ENCODE assay signal across 8 cellular contexts in the genomic region with DNA sequence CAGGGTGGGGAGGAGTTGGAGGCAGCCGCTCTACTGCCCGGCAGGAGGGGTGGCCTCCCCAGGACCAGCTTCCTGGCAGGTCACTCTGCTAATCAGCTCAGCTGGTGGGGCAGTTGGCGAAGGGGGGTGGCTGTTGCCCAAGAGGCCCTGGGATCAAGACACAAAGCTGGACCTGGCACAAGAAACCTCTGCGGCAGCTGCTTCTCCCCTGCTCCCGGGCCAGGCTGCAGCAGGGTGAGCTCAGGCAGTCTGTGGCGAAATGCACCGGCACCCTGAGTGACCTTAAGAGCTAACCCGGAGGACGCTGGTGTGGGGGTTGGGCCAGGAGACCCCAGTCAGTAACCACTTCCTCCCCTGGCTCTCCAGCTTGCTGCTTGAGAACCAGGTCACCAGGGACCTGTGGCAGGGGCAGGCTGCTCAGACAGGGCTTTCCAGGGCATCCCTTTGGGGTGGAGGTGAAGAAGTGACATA. TPM values are rescaled to one million over a fixed set of nuclear protein-coding genes. Genes with fewer than 3 reads are reported as not detected.
A peak's percentile ranks its signal among the peaks of the same experiment; 100 is the strongest.
DNase-seq lines count a peak whose midpoint lies in the region; ATAC-seq, FAIRE-seq and TF ChIP-seq lines count a peak whose summit lies in the region.

No MANE protein-coding gene starts in this region.

- 32 to 46% (median 43%) methylated on average over 9 of the region's 9 CpGs for WGBS in small intestine, 3 donors

- H3K36me3 Mint-ChIP-seq in activated B cell treated with CpG ODN at 0.5 μM for 24 hours (ENCODE audit: low read depth), result no peaks in the 10 kb centered on the region

- no peak for DNase-seq in activated B cell treated with CpG ODN at 0.5 μM for 24 hours
- DNase-seq in cardiac septum (ENCODE audit: low spot score), result peak; percentile 81
- peak; percentile 47 for DNase-seq in small intestine
- no peak for DNase-seq in NCI-H1436 treated with DMSO at 0.1 percent for 48 hours (lab: John Stamatoyannopoulos, UW)
- no peak for DNase-seq in PC-3

- H3K9me3 Mint-ChIP-seq in activated B cell treated with CpG ODN at 0.5 μM for 24 hours, result no peaks in the 10 kb centered on the region

- no TSS peak for BruUV-seq in PC-3 (replicated peaks; lab: Mats Ljungman, UMichigan)

- H3K9me3 ChIP-seq in small intestine (ENCODE audit: control insufficient read depth, low read depth) (no peaks in the 10 kb centered on the region), PC-3 (ENCODE audit: low read length) (no peaks in the 10 kb centered on the region)

- H2AFZ ChIP-seq in PC-3 (ENCODE audit: low read length), result no peak overlapping the region

- H3K27ac ChIP-seq in small intestine (ENCODE audit: low read depth in 1 of 2, low read length in 1 of 2), result peak overlapping the region; percentile 75 to 87
- no peak overlapping the region for H3K27ac ChIP-seq in PC-3 (ENCODE audit: low read length)

- no peak for FAIRE-seq in small intestine (lab: Jason Lieb, UNC)

- ATAC-seq in HG03571 (IDR thresholded peaks at IDR 0.05; ENCODE audit: unreplicated experiment) (peak; percentile 45), activated B cell treated with CpG ODN at 0.5 μM for 24 hours (ENCODE audit: low read depth) (peak; percentile 13), HG02798 (IDR thresholded peaks at IDR 0.05; ENCODE audit: poor library complexity, unreplicated experiment) (no peak), GM18873 (IDR thresholded peaks at IDR 0.05; ENCODE audit: low FRiP score, unreplicated experiment) (no peak), PC-3 (no peak)

- H3K4me1 ChIP-seq in small intestine (ENCODE audit: control insufficient read depth in 2 of 2, insufficient read depth in 1 of 2, low read depth in 1 of 2, low read length in 1 of 2), result peaks cover 0 to 7% of the 10 kb centered on the region in 2 donors
- H3K4me1 ChIP-seq in PC-3 (ENCODE audit: insufficient read depth, low read length), result peaks cover 15% of the 10 kb centered on the region

- POLR2A ChIA-PET in activated B cell treated with CpG ODN at 0.5 μM for 24 hours (lab: Charles Lee), result interaction anchor here (0.9 kb wide), 1 partner anchor 12 kb away, joined by 3 read pairs; no protein-coding TSS in a partner anchor
- POLR2A ChIA-PET in PC-3 (lab: Charles Lee; ENCODE audit: unreplicated experiment), result interaction anchor here (0.5 kb wide), 1 partner anchor 35 kb away, joined by 3 read pairs; no protein-coding TSS in a partner anchor

- no peak overlapping the region for H3K27ac Mint-ChIP-seq in activated B cell treated with CpG ODN at 0.5 μM for 24 hours

- H3K36me3 ChIP-seq in small intestine (ENCODE audit: control insufficient read depth in 2 of 2, insufficient read depth in 2 of 2, low read length in 2 of 2) (no peaks in the 10 kb centered on the region), PC-3 (ENCODE audit: low read depth, low read length) (no peaks in the 10 kb centered on the region)

- H3K4me1 Mint-ChIP-seq in activated B cell treated with CpG ODN at 0.5 μM for 24 hours, result peaks cover 51% of the 10 kb centered on the region

- peaks cover 5% of the 10 kb centered on the region for H3K27me3 Mint-ChIP-seq in activated B cell treated with CpG ODN at 0.5 μM for 24 hours

- TF ChIP-seq CTCF in activated B cell treated with CpG ODN at 0.5 μM for 24 hours (IDR thresholded peaks at IDR 0.05) (no peak), PC-3 (conservative IDR thresholded peaks at IDR 0.05; ENCODE audit: low read depth, low read length) (no peak)

- H3F3A ChIP-seq in PC-3 (ENCODE audit: low read length, unreplicated experiment), result no peaks in the 10 kb centered on the region

- no peaks in the 10 kb centered on the region for H3K9me2 ChIP-seq in PC-3 (replicated peaks; ENCODE audit: low read length)

- no peaks in the 10 kb centered on the region for H4K20me1 ChIP-seq in PC-3 (ENCODE audit: low read length)

- CTCF ChIA-PET in activated B cell treated with CpG ODN at 0.5 μM for 24 hours (lab: Charles Lee), result interaction anchor here (0.9 kb wide), 1 partner anchor 53 kb away, joined by 4 read pairs; no protein-coding TSS in a partner anchor
- CTCF ChIA-PET in PC-3 (lab: Charles Lee), result no interaction called here

- no peaks in the 10 kb centered on the region for H3K27me3 ChIP-seq in small intestine (ENCODE audit: control insufficient read depth in 2 of 2, insufficient read depth in 2 of 2, low read length in 2 of 2)
- H3K27me3 ChIP-seq in PC-3 (ENCODE audit: low read length), result no peaks in the 10 kb centered on the region

- intact Hi-C loops in activated B cell treated with CpG ODN at 0.5 μM for 24 hours (cut with micrococcal nuclease), result no loop called here
- intact Hi-C loops in cardiac septum (cut with DNase I), result loop anchor here (5.0 kb wide), 1 partner anchor 105 kb away; a partner anchor contains a TSS
- intact Hi-C loops in PC-3 (cut with micrococcal nuclease), result no loop called here

- no peak overlapping the region for H3K4me2 ChIP-seq in PC-3 (ENCODE audit: low read length)

- H3K4me3 Mint-ChIP-seq in activated B cell treated with CpG ODN at 0.5 μM for 24 hours, result no peak overlapping the region

- no peak overlapping the region for H3K9ac ChIP-seq in PC-3 (ENCODE audit: low read length)

- H3K4me3 ChIP-seq in small intestine (ENCODE audit: low read depth in 1 of 2, low read length in 2 of 2) (no peak overlapping the region), PC-3 (ENCODE audit: low read length) (no peak overlapping the region)

- H3K79me2 ChIP-seq in PC-3 (ENCODE audit: low read length), result no peaks in the 10 kb centered on the region

RNA-seq across cellular contexts. Expression of a gene that starts 31.1 kb away (rescaled TPM):
- 0.22 TPM in 1 of 2 replicates, not detected in the other for total RNA-seq in activated B cell treated with CpG ODN at 0.5 μM for 24 hours
- 0.48 TPM for total RNA-seq in cardiac septum
- polyA plus RNA-seq in small intestine, result 1 to 10 TPM in 1 of 3 donors, under 1 TPM in 2; under 0.01 to 1.1 (median 0.66) TPM
- total RNA-seq in PC-3 (2014; rRNA removed), result not detected in 2 replicates

Comparison
In these comparisons a context has a peak if more than half of its experiments do, and no peak if none do; other contexts are left out.
1. ATAC-seq: peak in HG03571 (single experiment) and activated B cell treated with CpG ODN at 0.5 μM for 24 hours (single experiment); none in HG02798 (single experiment), GM18873 (single experiment) and PC-3 (single experiment).
2. DNase-seq: peak in cardiac septum (single experiment) and small intestine (single experiment); none in activated B cell treated with CpG ODN at 0.5 μM for 24 hours (single experiment), NCI-H1436 treated with DMSO at 0.1 percent for 48 hours (single experiment) and PC-3 (single experiment).